ENCODE assay signal across 8 cellular contexts in genomic region chr12:6603095-6603567, GRCh38. TPM values are rescaled to one million over a fixed set of nuclear protein-coding genes. Genes with fewer than 3 reads are reported as not detected.
DNase-seq lines count a peak whose midpoint lies in the region; ATAC-seq and TF ChIP-seq lines count a peak whose summit lies in the region.

No MANE protein-coding gene starts in this region.

- peaks cover 39% of the 10 kb centered on the region for H3K4me1 Mint-ChIP-seq in activated naive CD4-positive, alpha-beta T cell treated with anti-CD3 and anti-CD28 coated beads for 36 hours (ENCODE audit: low read depth)

- H3K27ac Mint-ChIP-seq in activated naive CD4-positive, alpha-beta T cell treated with anti-CD3 and anti-CD28 coated beads for 36 hours, result peak overlapping the region; percentile 77

- H3K27me3 ChIP-seq in WERI-Rb-1 (ENCODE audit: insufficient read depth, low read depth, severe bottlenecking), result no peaks in the 10 kb centered on the region
- H3K27me3 ChIP-seq in esophagus (ENCODE audit: control insufficient read depth in 1 of 2, insufficient read depth in 2 of 2, low read length in 2 of 2), result no peaks in the 10 kb centered on the region

- H3K36me3 Mint-ChIP-seq in activated naive CD4-positive, alpha-beta T cell treated with anti-CD3 and anti-CD28 coated beads for 36 hours (ENCODE audit: low read depth), result peaks cover 64% of the 10 kb centered on the region

- peak; percentile 60 for DNase-seq in activated naive CD4-positive, alpha-beta T cell treated with anti-CD3 and anti-CD28 coated beads for 36 hours
- DNase-seq in activated naive CD4-positive, alpha-beta T cell (lab: John Stamatoyannopoulos, UW), result no peak
- peak; percentile 90 for DNase-seq in WERI-Rb-1
- peak; percentile 80 for DNase-seq in posterior vena cava (ENCODE audit: low spot score)
- DNase-seq in T1000 (lab: John Stamatoyannopoulos, UW), result no peak
- no peak for DNase-seq in KBM-7

- no peak for ATAC-seq in HG02981 (IDR thresholded peaks at IDR 0.05; ENCODE audit: unreplicated experiment)

- H3K9me3 Mint-ChIP-seq in activated naive CD4-positive, alpha-beta T cell treated with anti-CD3 and anti-CD28 coated beads for 36 hours, result no peaks in the 10 kb centered on the region

- in situ Hi-C loops in KBM-7 (cut with MboI; ENCODE audit: low pct_unique_long_range_greater_than_20kb, low sequenced_read_pairs), result no loop called here

- H3K27me3 Mint-ChIP-seq in activated naive CD4-positive, alpha-beta T cell treated with anti-CD3 and anti-CD28 coated beads for 36 hours (ENCODE audit: low read depth), result no peaks in the 10 kb centered on the region

- H3K4me3 Mint-ChIP-seq in activated naive CD4-positive, alpha-beta T cell treated with anti-CD3 and anti-CD28 coated beads for 36 hours, result peak overlapping the region; percentile 53

- no peak overlapping the region for H3K4me3 ChIP-seq in WERI-Rb-1 (ENCODE audit: low read depth, low read length)
- no peak overlapping the region for H3K4me3 ChIP-seq in esophagus (ENCODE audit: low read depth in 1 of 2, low read length in 2 of 2)

- H3K36me3 ChIP-seq in WERI-Rb-1 (peaks cover 76% of the 10 kb centered on the region), esophagus (ENCODE audit: control insufficient read depth in 2 of 2, insufficient read depth in 2 of 2, low read length in 1 of 2) (peaks cover 29 to 33% of the 10 kb centered on the region in 2 donors)

- peak overlapping the region; percentile 65 for H3K27ac ChIP-seq in WERI-Rb-1
- H3K27ac ChIP-seq in esophagus (ENCODE audit: low read depth in 2 of 2, low read length in 1 of 2), result peak overlapping the region; percentile 22 to 36

- CTCF ChIA-PET in activated naive CD4-positive, alpha-beta T cell treated with anti-CD3 and anti-CD28 coated beads for 36 hours (lab: Charles Lee), result interaction anchor here (0.6 to 1.7 kb wide), 8 partner anchors 16 to 224 kb away, joined by 3 to 9 read pairs (median 4); partner anchors contain the start of gene COPS7A

- no peak for TF ChIP-seq CTCF in WERI-Rb-1 (IDR thresholded peaks at IDR 0.05; ENCODE audit: low read depth, low read length)

- WGBS in esophagus, 2 donors, result 18 to 19% methylated on average over 5 to 6 of the region's 6 CpGs

- H3K4me1 ChIP-seq in esophagus (ENCODE audit: control insufficient read depth in 2 of 2, insufficient read depth in 2 of 2, low read length in 1 of 2), result peaks cover 5 to 11% of the 10 kb centered on the region in 2 donors

- H3K9me3 ChIP-seq in WERI-Rb-1 (ENCODE audit: severe bottlenecking) (no peaks in the 10 kb centered on the region), esophagus (ENCODE audit: control insufficient read depth in 2 of 2, insufficient read depth in 1 of 2, low read depth in 1 of 2, low read length in 1 of 2) (no peaks in the 10 kb centered on the region)

- intact Hi-C loops in activated naive CD4-positive, alpha-beta T cell treated with anti-CD3 and anti-CD28 coated beads for 36 hours (cut with micrococcal nuclease), result no loop called here
- intact Hi-C loops in posterior vena cava (cut with DNase I), result no loop called here

RNA-seq across cellular contexts. Expression of gene CHD4, which starts 4.0 kb away (rescaled TPM):
- 100 to 1,000 TPM; 232 to 245 TPM for total RNA-seq in activated naive CD4-positive, alpha-beta T cell treated with anti-CD3 and anti-CD28 coated beads for 36 hours
- polyA plus RNA-seq in esophagus, result 100 to 1,000 TPM in 1 of 2 donors, 10 to 100 TPM in 1; 79.3 to 116 TPM
- 100 to 1,000 TPM; 160 to 169 TPM for total RNA-seq in posterior vena cava

RNA-seq across cellular contexts. Expression of gene LPAR5, which starts 32.6 kb away (rescaled TPM):
- total RNA-seq in activated naive CD4-positive, alpha-beta T cell treated with anti-CD3 and anti-CD28 coated beads for 36 hours, result 1 to 10 TPM; 1.7 to 2.2 TPM
- 10 to 100 TPM; 11.6 to 19.3 TPM for polyA plus RNA-seq in esophagus
- total RNA-seq in posterior vena cava, result 1 to 10 TPM; 2.3 to 3.3 TPM

RNA-seq across cellular contexts. Expression of gene NOP2, which starts 35.0 kb away (rescaled TPM):
- 10 to 100 TPM; 61.3 to 62.9 TPM for total RNA-seq in activated naive CD4-positive, alpha-beta T cell treated with anti-CD3 and anti-CD28 coated beads for 36 hours
- 10 to 100 TPM; 26.3 to 41.6 TPM for polyA plus RNA-seq in esophagus
- 10 to 100 TPM; 18.6 to 27.1 TPM for total RNA-seq in posterior vena cava

RNA-seq across cellular contexts. Expression of gene ACRBP, which starts 44.1 kb away (rescaled TPM):
- 1 to 10 TPM; 2.3 to 2.4 TPM for total RNA-seq in activated naive CD4-positive, alpha-beta T cell treated with anti-CD3 and anti-CD28 coated beads for 36 hours
- polyA plus RNA-seq in esophagus, result under 1 TPM; 0.32 to 0.84 TPM
- 1 to 10 TPM; 1.3 to 2.2 TPM for total RNA-seq in posterior vena cava

RNA-seq across cellular contexts. Expression of gene IFFO1, which starts 47.3 kb away (rescaled TPM):
- total RNA-seq in activated naive CD4-positive, alpha-beta T cell treated with anti-CD3 and anti-CD28 coated beads for 36 hours, result 1 to 10 TPM; 8.0 to 9.0 TPM
- polyA plus RNA-seq in esophagus, result 1 to 10 TPM; 5.7 TPM
- total RNA-seq in posterior vena cava, result 10 to 100 TPM; 26.4 to 33.0 TPM

Comparison
In these comparisons a context has a peak if more than half of its experiments do, and no peak if none do; other contexts are left out.
1. DNase-seq: peak in activated naive CD4-positive, alpha-beta T cell treated with anti-CD3 and anti-CD28 coated beads for 36 hours (single experiment), WERI-Rb-1 (single experiment) and posterior vena cava (single experiment); none in activated naive CD4-positive, alpha-beta T cell (0 of 4), T1000 (single experiment) and KBM-7 (single experiment).